15 cellular contexts compared by ENCODE assay signal in the genomic region with DNA sequence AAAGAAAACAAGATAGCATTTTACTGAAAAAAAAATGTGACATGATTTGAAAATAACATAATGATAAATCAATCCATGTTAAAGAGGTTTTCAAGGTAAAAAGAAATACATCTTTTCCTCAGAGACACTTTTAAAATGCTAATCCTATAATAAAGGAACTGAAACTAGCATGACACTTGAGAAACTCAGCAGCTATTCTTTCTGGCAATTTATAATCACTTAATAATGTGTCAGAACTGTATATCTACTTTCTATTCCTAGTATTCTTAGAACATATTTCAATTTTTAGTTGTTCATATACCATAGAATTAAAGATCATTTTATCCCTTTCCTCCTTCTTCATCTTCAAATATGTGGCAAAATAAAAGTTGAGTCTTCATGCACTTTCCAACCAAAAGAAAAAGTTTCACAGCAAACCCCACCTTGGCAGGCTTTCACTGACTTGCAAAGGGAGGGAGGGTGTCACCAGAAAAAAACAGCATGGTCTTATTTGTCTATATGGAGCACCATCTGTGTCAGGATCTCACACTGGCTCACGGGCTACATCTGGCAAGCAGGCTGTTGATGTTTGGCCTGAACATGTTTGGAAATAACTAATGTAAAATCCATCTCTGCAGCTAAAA. TPM values are rescaled to one million over a fixed set of nuclear protein-coding genes. Genes with fewer than 3 reads are reported as not detected.
DNase-seq lines count a peak whose midpoint lies in the region; ATAC-seq and FAIRE-seq lines count a peak whose summit lies in the region.
"Had no signal": no experiment of that assay in that cellular context is flagged by ENCODE, and none has a peak within 500 bp of the region (broad histone marks: within the 10 kb centered on the region; RNA-seq: fewer than 3 reads in every experiment).

No MANE protein-coding gene starts in this region.

- DNase-seq in NCI-H82 treated with DMSO at 0.1 percent for 48 hours (lab: John Stamatoyannopoulos, UW; ENCODE audit: unreplicated experiment): peak; percentile 38
- no peak for DNase-seq in NCI-H2227 treated with DMSO at 0.1 percent for 48 hours (lab: John Stamatoyannopoulos, UW)
- DNase-seq in HTR-8/SVneo (ENCODE audit: insufficient read length, low spot score): no peak
- DNase-seq in small intestine: no peak
- no peak for DNase-seq in activated T-cell treated with anti-CD3 and anti-CD28 coated beads, Interleukin-2, amount 50 U/mL, for 1 hour
- DNase-seq: activated T-cell treated with anti-CD3 and anti-CD28 coated beads, Interleukin-2, amount 50 U/mL, for 4 hours; hypothalamus; NCI-H1092 treated with DMSO at 0.1 percent for 48 hours; SK-N-SH; stimulated activated CD4-positive, alpha-beta T cell treated with anti-CD3 and anti-CD28 coated beads, Interleukin-1b, Interleukin-23, amount 100 ng/mL, for 48 hours had no signal

- WGBS in small intestine, 3 donors: 55 to 75% (median 68%) methylated on average over 1 of the region's 1 CpG

- ATAC-seq in GM18502 (IDR thresholded peaks at IDR 0.05; ENCODE audit: poor library complexity, unreplicated experiment) (peak; percentile 76), GM21390 (IDR thresholded peaks at IDR 0.05; ENCODE audit: unreplicated experiment) (peak; percentile 70), HG03095 (IDR thresholded peaks at IDR 0.05; ENCODE audit: unreplicated experiment) (peak; percentile 76)
- ATAC-seq: activated T-cell treated with anti-CD3 and anti-CD28 coated beads, Interleukin-2, amount 50 U/mL, for 4 hours had no signal

- FAIRE-seq in HTR-8/SVneo (lab: Jason Lieb, UNC): no peak
- no peak for FAIRE-seq in small intestine (lab: Jason Lieb, UNC)

- no peaks in the 10 kb centered on the region for H3K36me3 ChIP-seq in small intestine (ENCODE audit: control insufficient read depth in 2 of 2, insufficient read depth in 2 of 2, low read length in 2 of 2)
- H3K36me3 ChIP-seq: BLaER1 had no signal

- no peaks in the 10 kb centered on the region for H3K4me1 ChIP-seq in small intestine (ENCODE audit: control insufficient read depth in 2 of 2, insufficient read depth in 1 of 2, low read depth in 1 of 2, low read length in 1 of 2)

- H3K4me3 ChIP-seq in small intestine (ENCODE audit: low read depth in 1 of 2, low read length in 2 of 2): no peak overlapping the region
- H3K4me3 ChIP-seq: BLaER1, thoracic aorta had no signal

- H3K27ac ChIP-seq in small intestine (ENCODE audit: low read depth in 1 of 2, low read length in 1 of 2): no peak overlapping the region
- H3K27ac ChIP-seq: BLaER1, thoracic aorta had no signal

- no peaks in the 10 kb centered on the region for H3K27me3 ChIP-seq in small intestine (ENCODE audit: control insufficient read depth in 2 of 2, insufficient read depth in 2 of 2, low read length in 2 of 2)
- H3K27me3 ChIP-seq: BLaER1 had no signal

- H3K9me3 ChIP-seq in small intestine (ENCODE audit: control insufficient read depth, low read depth): no peaks in the 10 kb centered on the region
- H3K9me3 ChIP-seq: BLaER1, SK-N-SH, thoracic aorta had no signal

RNA-seq across cellular contexts. Expression of gene FHL5, which starts 48.5 kb away (rescaled TPM):
- polyA plus RNA-seq in small intestine: 1 to 10 TPM in 2 of 3 donors, not detected in 1; 1.4 to 7.6 TPM
- polyA plus RNA-seq: SK-N-SH had no signal
